ENCODE assay signal across 1 cellular context in the genomic region with DNA sequence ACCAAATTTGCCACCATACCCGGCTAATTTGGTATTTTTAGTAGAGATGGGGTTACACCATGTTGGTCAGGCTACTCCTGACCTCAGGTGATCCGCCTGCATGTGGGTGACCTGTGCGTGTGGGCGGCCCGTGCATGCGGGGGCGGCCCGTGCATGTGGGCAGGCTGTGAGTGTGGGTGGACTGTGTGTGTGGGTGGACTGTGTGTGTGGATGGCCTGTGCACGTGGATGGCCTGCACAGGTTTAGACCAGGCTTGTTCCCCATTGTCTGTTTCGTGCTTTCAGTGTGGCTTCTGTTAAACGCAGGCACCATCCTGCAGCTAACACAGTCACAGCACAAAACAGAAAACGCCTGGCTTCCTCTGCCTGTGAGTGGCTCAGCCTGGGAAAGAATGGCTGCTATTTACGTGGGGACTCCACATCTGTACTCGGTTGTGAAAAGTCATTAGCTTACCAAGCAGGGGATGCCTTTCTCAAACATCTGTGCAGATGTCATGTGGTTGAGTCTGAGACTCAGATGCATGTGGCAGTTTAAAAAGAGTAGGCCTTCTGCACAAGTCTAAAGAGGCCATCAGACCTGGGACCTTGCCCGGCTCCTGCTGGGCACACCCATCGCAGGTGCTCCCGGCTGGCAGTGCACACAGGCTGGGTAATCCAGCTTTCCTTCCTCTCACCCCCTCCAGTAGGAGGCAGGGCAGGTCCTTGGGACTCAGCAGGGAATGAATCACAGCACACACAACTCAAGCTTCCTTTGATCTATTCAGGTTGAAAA.
TF ChIP-seq lines count a peak whose summit lies in the region.

No MANE protein-coding gene starts in this region.

TF ChIP-seq in GM23338, 12 proteins besides CTCF, POLR2A, EP300 and RAD21 (continued from another document):
- TF ChIP-seq, protein P1, sequence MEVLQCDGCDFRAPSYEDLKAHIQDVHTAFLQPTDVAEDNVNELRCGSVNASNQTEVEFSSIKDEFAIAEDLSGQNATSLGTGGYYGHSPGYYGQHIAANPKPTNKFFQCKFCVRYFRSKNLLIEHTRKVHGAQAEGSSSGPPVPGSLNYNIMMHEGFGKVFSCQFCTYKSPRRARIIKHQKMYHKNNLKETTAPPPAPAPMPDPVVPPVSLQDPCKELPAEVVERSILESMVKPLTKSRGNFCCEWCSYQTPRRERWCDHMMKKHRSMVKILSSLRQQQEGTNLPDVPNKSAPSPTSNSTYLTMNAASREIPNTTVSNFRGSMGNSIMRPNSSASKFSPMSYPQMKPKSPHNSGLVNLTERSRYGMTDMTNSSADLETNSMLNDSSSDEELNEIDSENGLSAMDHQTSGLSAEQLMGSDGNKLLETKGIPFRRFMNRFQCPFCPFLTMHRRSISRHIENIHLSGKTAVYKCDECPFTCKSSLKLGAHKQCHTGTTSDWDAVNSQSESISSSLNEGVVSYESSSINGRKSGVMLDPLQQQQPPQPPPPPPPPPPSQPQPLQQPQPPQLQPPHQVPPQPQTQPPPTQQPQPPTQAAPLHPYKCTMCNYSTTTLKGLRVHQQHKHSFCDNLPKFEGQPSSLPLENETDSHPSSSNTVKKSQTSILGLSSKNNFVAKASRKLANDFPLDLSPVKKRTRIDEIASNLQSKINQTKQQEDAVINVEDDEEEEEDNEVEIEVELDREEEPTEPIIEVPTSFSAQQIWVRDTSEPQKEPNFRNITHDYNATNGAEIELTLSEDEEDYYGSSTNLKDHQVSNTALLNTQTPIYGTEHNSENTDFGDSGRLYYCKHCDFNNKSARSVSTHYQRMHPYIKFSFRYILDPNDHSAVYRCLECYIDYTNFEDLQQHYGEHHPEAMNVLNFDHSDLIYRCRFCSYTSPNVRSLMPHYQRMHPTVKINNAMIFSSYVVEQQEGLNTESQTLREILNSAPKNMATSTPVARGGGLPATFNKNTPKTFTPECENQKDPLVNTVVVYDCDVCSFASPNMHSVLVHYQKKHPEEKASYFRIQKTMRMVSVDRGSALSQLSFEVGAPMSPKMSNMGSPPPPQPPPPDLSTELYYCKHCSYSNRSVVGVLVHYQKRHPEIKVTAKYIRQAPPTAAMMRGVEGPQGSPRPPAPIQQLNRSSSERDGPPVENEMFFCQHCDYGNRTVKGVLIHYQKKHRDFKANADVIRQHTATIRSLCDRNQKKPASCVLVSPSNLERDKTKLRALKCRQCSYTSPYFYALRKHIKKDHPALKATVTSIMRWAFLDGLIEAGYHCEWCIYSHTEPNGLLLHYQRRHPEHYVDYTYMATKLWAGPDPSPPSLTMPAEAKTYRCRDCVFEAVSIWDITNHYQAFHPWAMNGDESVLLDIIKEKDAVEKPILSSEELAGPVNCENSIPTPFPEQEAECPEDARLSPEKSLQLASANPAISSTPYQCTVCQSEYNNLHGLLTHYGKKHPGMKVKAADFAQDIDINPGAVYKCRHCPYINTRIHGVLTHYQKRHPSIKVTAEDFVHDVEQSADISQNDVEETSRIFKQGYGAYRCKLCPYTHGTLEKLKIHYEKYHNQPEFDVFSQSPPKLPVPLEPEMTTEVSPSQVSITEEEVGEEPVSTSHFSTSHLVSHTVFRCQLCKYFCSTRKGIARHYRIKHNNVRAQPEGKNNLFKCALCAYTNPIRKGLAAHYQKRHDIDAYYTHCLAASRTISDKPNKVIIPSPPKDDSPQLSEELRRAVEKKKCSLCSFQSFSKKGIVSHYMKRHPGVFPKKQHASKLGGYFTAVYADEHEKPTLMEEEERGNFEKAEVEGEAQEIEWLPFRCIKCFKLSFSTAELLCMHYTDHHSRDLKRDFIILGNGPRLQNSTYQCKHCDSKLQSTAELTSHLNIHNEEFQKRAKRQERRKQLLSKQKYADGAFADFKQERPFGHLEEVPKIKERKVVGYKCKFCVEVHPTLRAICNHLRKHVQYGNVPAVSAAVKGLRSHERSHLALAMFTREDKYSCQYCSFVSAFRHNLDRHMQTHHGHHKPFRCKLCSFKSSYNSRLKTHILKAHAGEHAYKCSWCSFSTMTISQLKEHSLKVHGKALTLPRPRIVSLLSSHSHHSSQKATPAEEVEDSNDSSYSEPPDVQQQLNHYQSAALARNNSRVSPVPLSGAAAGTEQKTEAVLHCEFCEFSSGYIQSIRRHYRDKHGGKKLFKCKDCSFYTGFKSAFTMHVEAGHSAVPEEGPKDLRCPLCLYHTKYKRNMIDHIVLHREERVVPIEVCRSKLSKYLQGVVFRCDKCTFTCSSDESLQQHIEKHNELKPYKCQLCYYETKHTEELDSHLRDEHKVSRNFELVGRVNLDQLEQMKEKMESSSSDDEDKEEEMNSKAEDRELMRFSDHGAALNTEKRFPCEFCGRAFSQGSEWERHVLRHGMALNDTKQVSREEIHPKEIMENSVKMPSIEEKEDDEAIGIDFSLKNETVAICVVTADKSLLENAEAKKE (CRISPR knock-in tag; IDR thresholded peaks at IDR 0.05) = no peak
- TF ChIP-seq, protein P2, sequence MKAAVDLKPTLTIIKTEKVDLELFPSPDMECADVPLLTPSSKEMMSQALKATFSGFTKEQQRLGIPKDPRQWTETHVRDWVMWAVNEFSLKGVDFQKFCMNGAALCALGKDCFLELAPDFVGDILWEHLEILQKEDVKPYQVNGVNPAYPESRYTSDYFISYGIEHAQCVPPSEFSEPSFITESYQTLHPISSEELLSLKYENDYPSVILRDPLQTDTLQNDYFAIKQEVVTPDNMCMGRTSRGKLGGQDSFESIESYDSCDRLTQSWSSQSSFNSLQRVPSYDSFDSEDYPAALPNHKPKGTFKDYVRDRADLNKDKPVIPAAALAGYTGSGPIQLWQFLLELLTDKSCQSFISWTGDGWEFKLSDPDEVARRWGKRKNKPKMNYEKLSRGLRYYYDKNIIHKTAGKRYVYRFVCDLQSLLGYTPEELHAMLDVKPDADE (IDR thresholded peaks at IDR 0.05) = no peak
TF ChIP-seq in GM23338: peak in this region for 0.
